Comparison of ENCODE assay signal across 8 cellular contexts in genomic region chr20:62937353-62938104, GRCh38. TPM values are rescaled to one million over a fixed set of nuclear protein-coding genes. Genes with fewer than 3 reads are reported as not detected.
DNase-seq lines count a peak whose midpoint lies in the region; ATAC-seq and TF ChIP-seq lines count a peak whose summit lies in the region.

No MANE protein-coding gene starts in this region.

- peaks cover 76% of the 10 kb centered on the region for H4K20me1 ChIP-seq in IMR-90 (ENCODE audit: insufficient read depth, low read length)
- peaks cover 39% of the 10 kb centered on the region for H4K20me1 ChIP-seq in OCI-LY3 (ENCODE audit: insufficient read depth, low read length)

- peak overlapping the region; percentile 99 for H2AK9ac ChIP-seq in IMR-90 (replicated peaks; ENCODE audit: low read depth, low read length, poor library complexity)

- peak overlapping the region; percentile 90 to 94 for H4K8ac ChIP-seq in IMR-90 (ENCODE audit: low read depth in 2 of 2, low read length in 2 of 2)

- H3K79me1 ChIP-seq in IMR-90 (ENCODE audit: low read depth in 1 of 2, low read length in 2 of 2), result peaks cover 8 to 70% of the 10 kb centered on the region in 2 experiments; a peak in 3 of 4 replicates

- H3K79me2 ChIP-seq in OCI-LY3 (ENCODE audit: low read length), result peaks cover 97% of the 10 kb centered on the region

- no peak overlapping the region for H2BK20ac ChIP-seq in IMR-90 (ENCODE audit: low read depth, low read length)

- intact Hi-C loops in IMR-90 (cut with micrococcal nuclease), result loop anchor here (2.0 kb wide), 1 partner anchor 37 kb away; no protein-coding TSS in a partner anchor
- intact Hi-C loops in mucosa of descending colon (cut with DNase I, micrococcal nuclease), result no loop called here

- H4K91ac ChIP-seq in IMR-90 (ENCODE audit: insufficient read depth, low read depth, low read length), result peak overlapping the region; percentile 94

- H3K4me1 ChIP-seq in IMR-90 (ENCODE audit: control insufficient read depth, insufficient read depth, low read length), result peaks cover 13% of the 10 kb centered on the region
- H3K4me1 ChIP-seq in OCI-LY3 (ENCODE audit: low read length), result peaks cover 25% of the 10 kb centered on the region
- H3K4me1 ChIP-seq in mucosa of descending colon (ENCODE audit: low read depth), result peaks cover 22% of the 10 kb centered on the region

- no TSS peak for BruUV-seq in IMR-90 (replicated peaks; lab: Mats Ljungman, UMichigan)

- no peak overlapping the region for H3K18ac ChIP-seq in IMR-90 (ENCODE audit: low read depth, low read length)

- DNase-seq in DMS 273 treated with DMSO at 0.1 percent for 48 hours (lab: John Stamatoyannopoulos, UW), result peak; percentile 86
- DNase-seq in IMR-90, result peak; percentile 96
- DNase-seq in activated T-cell treated with anti-CD3 and anti-CD28 coated beads for 24 hours (ENCODE audit: low read depth), result peak; percentile 96
- DNase-seq in epithelial cell of esophagus (ENCODE audit: low read depth), result peak; percentile 97
- peak; percentile 98 for DNase-seq in mucosa of descending colon
- peak; percentile 95 for DNase-seq in stimulated activated CD8-positive, alpha-beta memory T cell treated with anti-CD3 and anti-CD28 coated beads, Interleukin-2, amount 100 ng/mL, for 48 hours (ENCODE audit: low read depth in 2 of 2)

- H2AFZ ChIP-seq in IMR-90 (replicated peaks; ENCODE audit: low read length, poor library complexity) (peak overlapping the region; percentile 89), OCI-LY3 (ENCODE audit: low read depth, low read length) (peak overlapping the region; percentile 63)

- H2BK120ac ChIP-seq in IMR-90 (ENCODE audit: low read depth, low read length), result peak overlapping the region; percentile 53; the same call in 1 of the 2 replicates

- H3K36me3 ChIP-seq in IMR-90 (ENCODE audit: control insufficient read depth, insufficient read depth, low read length) (peaks cover 23% of the 10 kb centered on the region), OCI-LY3 (replicated peaks; ENCODE audit: low read depth, low read length) (peaks cover 33% of the 10 kb centered on the region), mucosa of descending colon (ENCODE audit: low read depth) (no peaks in the 10 kb centered on the region)

- H3K4ac ChIP-seq in IMR-90 (ENCODE audit: low read depth, low read length), result peak overlapping the region; percentile 96

- in situ Hi-C loops in IMR-90 (cut with MboI; ENCODE audit: low sequenced_read_pairs), result no loop called here

- TF ChIP-seq CTCF in IMR-90 (conservative IDR thresholded peaks at IDR 0.05; ENCODE audit: low read depth, low read length) (no peak), OCI-LY3 (IDR thresholded peaks at IDR 0.05; ENCODE audit: low read depth, low read length) (no peak), epithelial cell of esophagus (IDR thresholded peaks at IDR 0.05; ENCODE audit: insufficient read depth, low read depth, low read length, missing control alignments) (no peak), mucosa of descending colon (IDR thresholded peaks at IDR 0.05) (no peak)

- POLR2A ChIA-PET in IMR-90 (lab: Charles Lee; ENCODE audit: unreplicated experiment), result interaction anchor here (0.6 to 1.9 kb wide), 2 partner anchors 16 to 300 kb away, joined by 3 to 13 read pairs; no protein-coding TSS in a partner anchor

- peak overlapping the region; percentile 75 for H3K56ac ChIP-seq in IMR-90 (ENCODE audit: extremely low read depth, insufficient read depth, low read length)

- H3K27ac ChIP-seq in IMR-90 (ENCODE audit: insufficient read depth, low read length) (peak overlapping the region; percentile 84), OCI-LY3 (ENCODE audit: low read length) (peak overlapping the region; percentile 66)

- WGBS in IMR-90 (ENCODE audit: extremely low coverage in 2 of 2, insufficient read length in 1 of 2), 2 experiments, result 1% methylated on average over 53 of the region's 87 CpGs; no CpG with 5 or more reads in 1 of the 2 experiments

- TF ChIP-seq POLR2A in IMR-90 (IDR thresholded peaks at IDR 0.05; ENCODE audit: low read depth, low read length), result peak; percentile 70

- H3K14ac ChIP-seq in IMR-90 (replicated peaks; ENCODE audit: low read depth, low read length), result peak overlapping the region; percentile 92

- H2BK15ac ChIP-seq in IMR-90 (ENCODE audit: low read depth, low read length), result no peak overlapping the region

- H3K4me3 ChIP-seq in IMR-90 (ENCODE audit: insufficient read depth, low read depth, low read length) (peak overlapping the region; percentile 96), OCI-LY3 (ENCODE audit: low read length) (peak overlapping the region; percentile 94), epithelial cell of esophagus (ENCODE audit: low read length) (peak overlapping the region; percentile 93), mucosa of descending colon (peak overlapping the region; percentile 76)

- dilution Hi-C loops in IMR-90 (cut with HindIII; ENCODE audit: low sequenced_read_pairs, unreplicated experiment), result no loop called here

- ATAC-seq in GM21529 (IDR thresholded peaks at IDR 0.05; ENCODE audit: unreplicated experiment) (peak; percentile 75), IMR-90 (ENCODE audit: low read depth) (peak; percentile 90), mucosa of descending colon (peak; percentile 98)

- H3K4me2 ChIP-seq in IMR-90 (ENCODE audit: low read depth, low read length), result peak overlapping the region; percentile 88
- peak overlapping the region; percentile 98 for H3K4me2 ChIP-seq in OCI-LY3 (ENCODE audit: low read length)

- peak overlapping the region; percentile 87 for H4K5ac ChIP-seq in IMR-90 (ENCODE audit: low read depth, low read length)

- H3K9ac ChIP-seq in IMR-90 (ENCODE audit: low read depth, low read length) (peak overlapping the region; percentile 87), OCI-LY3 (ENCODE audit: low read length) (peak overlapping the region; percentile 95)

- peak overlapping the region; percentile 72 for H2BK5ac ChIP-seq in IMR-90 (ENCODE audit: low read depth, low read length, poor library complexity, severe bottlenecking)

- no peak for TF ChIP-seq RAD21 in IMR-90 (IDR thresholded peaks at IDR 0.05; ENCODE audit: low read length)

- CTCF ChIA-PET in IMR-90 (lab: Yijun Ruan, JAX), result interaction anchor here (1.0 to 1.3 kb wide), 2 partner anchors 17 to 36 kb away, joined by 3 read pairs; no protein-coding TSS in a partner anchor

- H3K9me1 ChIP-seq in IMR-90 (ENCODE audit: insufficient read depth, low read length), result peaks cover 30% of the 10 kb centered on the region

- no peaks in the 10 kb centered on the region for H3K9me3 ChIP-seq in IMR-90 (ENCODE audit: control insufficient read depth, insufficient read depth, low read length)
- no peaks in the 10 kb centered on the region for H3K9me3 ChIP-seq in OCI-LY3 (ENCODE audit: insufficient read depth, low read length)
- no peaks in the 10 kb centered on the region for H3K9me3 ChIP-seq in mucosa of descending colon

- peak overlapping the region; percentile 99 for H2AK5ac ChIP-seq in IMR-90 (ENCODE audit: low read depth, low read length)

- H3K27me3 ChIP-seq in IMR-90 (ENCODE audit: control insufficient read depth, insufficient read depth, low read length), result no peaks in the 10 kb centered on the region
- no peaks in the 10 kb centered on the region for H3K27me3 ChIP-seq in OCI-LY3 (ENCODE audit: low read depth, low read length)

- peak overlapping the region; percentile 90 for H3K23ac ChIP-seq in IMR-90 (ENCODE audit: low read depth, low read length)

TF ChIP-seq in IMR-90, 13 proteins besides CTCF, POLR2A, EP300 and RAD21:
- TF ChIP-seq MXI1 (IDR thresholded peaks at IDR 0.05; ENCODE audit: borderline replicate concordance, low read depth, low read length) (peak; percentile 78; the same call in 1 of the 2 replicates), SMC3 (IDR thresholded peaks at IDR 0.05; ENCODE audit: low read depth, low read length) (no peak), CHD1 (IDR thresholded peaks at IDR 0.05; ENCODE audit: low read depth, low read length) (no peak), ELK1 (IDR thresholded peaks at IDR 0.05; ENCODE audit: borderline replicate concordance, low read depth, low read length) (no peak), MAZ (IDR thresholded peaks at IDR 0.05; ENCODE audit: borderline replicate concordance, low read depth, low read length) (peak; percentile 92; the same call in 1 of the 2 replicates), FOS (IDR thresholded peaks at IDR 0.05; ENCODE audit: low read depth, low read length) (peak; percentile 16; the same call in 1 of the 2 replicates), USF2 (IDR thresholded peaks at IDR 0.05; ENCODE audit: low read depth, low read length) (peak; percentile 19; the same call in 1 of the 2 replicates)

RNA-seq across cellular contexts. Expression of gene GID8, which starts 0.4 kb away (rescaled TPM):
- total RNA-seq in IMR-90 (2012; rRNA removed), result 33.9 and 36.4 TPM in 2 replicates
- polyA plus RNA-seq in IMR-90 (2012; rRNA removed), result 18.8 and 21.5 TPM in 2 replicates
- 13.8 and 15.1 TPM in 2 replicates for polyA plus RNA-seq in IMR-90 (2012; cell fraction: cytosol; rRNA removed)
- 13.2 and 19.6 TPM in 2 replicates for polyA plus RNA-seq in IMR-90 (2012; cell fraction: nucleus; rRNA removed; ENCODE audit: low replicate concordance)
- 10 to 100 TPM; 32.6 to 37.1 (median 34.2) TPM for total RNA-seq in mucosa of descending colon

RNA-seq across cellular contexts. Expression of gene DIDO1, which starts 11.2 kb away (rescaled TPM):
- total RNA-seq in IMR-90 (2012; rRNA removed) (28.1 and 38.3 TPM in 2 replicates), mucosa of descending colon (10 to 100 TPM; 53.4 to 72.5 (median 67.4) TPM)
- 17.5 and 21.8 TPM in 2 replicates for polyA plus RNA-seq in IMR-90 (2012; rRNA removed)
- 10.8 and 13.3 TPM in 2 replicates for polyA plus RNA-seq in IMR-90 (2012; cell fraction: cytosol; rRNA removed)
- 47.1 and 74.1 TPM in 2 replicates for polyA plus RNA-seq in IMR-90 (2012; cell fraction: nucleus; rRNA removed; ENCODE audit: low replicate concordance)

RNA-seq across cellular contexts. Expression of gene SLC17A9, which starts 15.0 kb away (rescaled TPM):
- total RNA-seq in IMR-90 (2012; rRNA removed), result 1.4 and 2.2 TPM in 2 replicates
- 14.4 and 17.3 TPM in 2 replicates for polyA plus RNA-seq in IMR-90 (2012; rRNA removed)
- polyA plus RNA-seq in IMR-90 (2012; cell fraction: cytosol; rRNA removed), result 3.7 and 5.8 TPM in 2 replicates
- polyA plus RNA-seq in IMR-90 (2012; cell fraction: nucleus; rRNA removed; ENCODE audit: low replicate concordance), result 68.1 and 209 TPM in 2 replicates
- 10 to 100 TPM in 1 of 3 donors, 1 to 10 TPM in 2; 4.8 to 22.2 (median 6.4) TPM for total RNA-seq in mucosa of descending colon

Comparison
In these comparisons a context has a peak if more than half of its experiments do, and no peak if none do; other contexts are left out.
1. Peak in every context shown above with its lines: DNase-seq, ATAC-seq, H3K4me3 ChIP-seq and H3K27ac ChIP-seq.